In the genomic region with DNA sequence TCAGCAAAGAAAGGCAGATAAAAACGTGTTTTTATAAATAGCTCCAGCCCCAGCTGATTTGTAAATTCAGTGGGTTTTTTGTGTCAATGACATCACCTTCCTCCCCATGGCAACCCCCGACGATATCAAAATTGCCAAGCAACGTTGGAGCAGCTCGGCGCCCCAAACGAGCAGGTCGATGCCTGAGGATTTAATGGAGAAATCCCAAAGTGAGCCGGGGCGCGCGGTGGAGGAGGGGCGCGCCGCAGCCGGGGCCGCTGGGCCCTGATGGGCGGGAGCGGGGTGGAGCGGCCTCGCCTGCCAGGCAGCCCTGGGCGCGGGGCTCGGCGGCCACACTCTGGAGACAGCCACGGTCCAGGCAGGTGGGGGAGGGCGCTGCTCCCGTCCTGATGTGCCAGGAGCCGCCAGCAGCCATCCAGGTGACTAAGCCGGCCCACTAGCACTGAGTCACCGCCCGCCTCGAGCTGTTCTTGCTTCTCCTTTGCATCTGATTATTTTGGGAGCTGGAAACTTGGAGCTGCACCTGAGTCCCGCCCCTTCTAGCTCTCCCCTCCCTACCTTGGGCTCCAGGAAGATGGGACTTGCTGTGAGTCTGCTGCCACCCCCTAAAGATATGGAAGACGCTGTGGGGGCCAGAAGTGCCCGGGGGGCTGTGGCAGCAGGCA, we compare ENCODE assay signal across 9 cellular contexts. TPM values are rescaled to one million over a fixed set of nuclear protein-coding genes. Genes with fewer than 3 reads are reported as not detected.
DNase-seq lines count a peak whose midpoint lies in the region; ATAC-seq and TF ChIP-seq lines count a peak whose summit lies in the region.
"Had no signal": no experiment of that assay in that cellular context is flagged by ENCODE, and none has a peak within 500 bp of the region (broad histone marks: within the 10 kb centered on the region; RNA-seq: fewer than 3 reads in every experiment).

A gene (plus strand): TSS at position 137 of the 665 bp plus-strand sequence. CDS start 25,723 bp downstream, outside the sequence.

- no peak for TF ChIP-seq CTCF in osteoblast (IDR thresholded peaks at IDR 0.05; ENCODE audit: extremely low read depth, low read depth, low read length)

- peaks cover 2% of the 10 kb centered on the region for H4K20me1 ChIP-seq in osteoblast (ENCODE audit: insufficient read depth, low read length)

- peaks cover 5% of the 10 kb centered on the region for H3K4me1 Mint-ChIP-seq in activated T-helper 17 cell treated with anti-CD3 and anti-CD28 coated beads, Interleukin-2, amount 50 U/mL, for 72 hours

- H3K4me3 Mint-ChIP-seq in activated T-helper 17 cell treated with anti-CD3 and anti-CD28 coated beads, Interleukin-2, amount 50 U/mL, for 72 hours, result peak within 1 kb of the TSS; percentile 31

- no peaks in the 10 kb centered on the region for H3K9me3 ChIP-seq in osteoblast (ENCODE audit: low read depth, low read length)

- H3K27me3 Mint-ChIP-seq in activated T-helper 17 cell treated with anti-CD3 and anti-CD28 coated beads, Interleukin-2, amount 50 U/mL, for 72 hours, result peaks cover 14% of the 10 kb centered on the region

- DNase-seq in NCI-H1694 (lab: John Stamatoyannopoulos, UW), result peak; percentile 19
- no peak for DNase-seq in NCI-H1694 treated with DMSO at 0.1 percent for 48 hours (lab: John Stamatoyannopoulos, UW)
- peak; percentile 25 for DNase-seq in NCI-H2107 (lab: John Stamatoyannopoulos, UW)
- DNase-seq in glomerular visceral epithelial cell (ENCODE audit: extremely low spot score), result peak; percentile 76
- peak; percentile 97 for DNase-seq in osteoblast (ENCODE audit: insufficient read length, low spot score, missing footprints)
- DNase-seq: CD4-positive, CD25-positive, alpha-beta regulatory T cell had no signal

- H3K4me1 ChIP-seq in osteoblast (ENCODE audit: insufficient read depth, low read length), result peaks cover 8% of the 10 kb centered on the region

- no peaks in the 10 kb centered on the region for H3K79me2 ChIP-seq in osteoblast (ENCODE audit: insufficient read depth, low read length)

- H3K4me2 ChIP-seq in osteoblast (ENCODE audit: insufficient read depth, low read length), result peak within 1 kb of the TSS; percentile 79

- no peaks in the 10 kb centered on the region for H3K36me3 Mint-ChIP-seq in activated T-helper 17 cell treated with anti-CD3 and anti-CD28 coated beads, Interleukin-2, amount 50 U/mL, for 72 hours (ENCODE audit: low read depth)
- H3K36me3 Mint-ChIP-seq: CD4-positive, CD25-positive, alpha-beta regulatory T cell had no signal

- peak; percentile 90 for ATAC-seq in activated T-helper 17 cell treated with anti-CD3 and anti-CD28 coated beads, Interleukin-2, amount 50 U/mL, for 72 hours (replicated peaks)
- ATAC-seq in GM18868 (IDR thresholded peaks at IDR 0.05; ENCODE audit: unreplicated experiment), result no peak
- ATAC-seq in GM18505 (IDR thresholded peaks at IDR 0.05; ENCODE audit: unreplicated experiment), result no peak

- no peak within 1 kb of the TSS for H3K27ac ChIP-seq in osteoblast (ENCODE audit: low read depth, low read length)

- peaks cover 2% of the 10 kb centered on the region for H3K27me3 ChIP-seq in osteoblast (ENCODE audit: insufficient read depth, low read length)

- H2AFZ ChIP-seq in osteoblast (ENCODE audit: low read length), result peak within 1 kb of the TSS; percentile 65

- H3K36me3 ChIP-seq in osteoblast (ENCODE audit: insufficient read depth, low read length), result no peaks in the 10 kb centered on the region

- H3K9me3 Mint-ChIP-seq in activated T-helper 17 cell treated with anti-CD3 and anti-CD28 coated beads, Interleukin-2, amount 50 U/mL, for 72 hours, result no peaks in the 10 kb centered on the region
- H3K9me3 Mint-ChIP-seq: CD4-positive, CD25-positive, alpha-beta regulatory T cell had no signal

- H3K4me3 ChIP-seq in osteoblast (ENCODE audit: insufficient read depth, low read length), result peak within 1 kb of the TSS; percentile 71

- H3K27ac Mint-ChIP-seq in activated T-helper 17 cell treated with anti-CD3 and anti-CD28 coated beads, Interleukin-2, amount 50 U/mL, for 72 hours, result no peak within 1 kb of the TSS

- no peak for TF ChIP-seq POLR2A in GM18505 (IDR thresholded peaks at IDR 0.05; ENCODE audit: borderline replicate concordance, extremely low read depth, insufficient read depth, insufficient read length)

RNA-seq across cellular contexts. Expression of the gene that starts here (rescaled TPM):
- 1 to 10 TPM in 1 of 2 donors, under 1 TPM in 1; 0.42 to 1.4 TPM for total RNA-seq in activated T-helper 17 cell treated with anti-CD3 and anti-CD28 coated beads, Interleukin-2, amount 50 U/mL, for 72 hours
- not detected in 2 replicates for total RNA-seq in osteoblast
- total RNA-seq: CD4-positive, CD25-positive, alpha-beta regulatory T cell had no signal

Comparison
In these comparisons a context has a peak if more than half of its experiments do, and no peak if none do; other contexts are left out.
1. Peak in DNase-seq, H3K4me3 ChIP-seq and H3K4me2 ChIP-seq in osteoblast; RNA of the gene not detected or under 1 TPM.